ENCODE assay signal across 21 cellular contexts in the genomic region with DNA sequence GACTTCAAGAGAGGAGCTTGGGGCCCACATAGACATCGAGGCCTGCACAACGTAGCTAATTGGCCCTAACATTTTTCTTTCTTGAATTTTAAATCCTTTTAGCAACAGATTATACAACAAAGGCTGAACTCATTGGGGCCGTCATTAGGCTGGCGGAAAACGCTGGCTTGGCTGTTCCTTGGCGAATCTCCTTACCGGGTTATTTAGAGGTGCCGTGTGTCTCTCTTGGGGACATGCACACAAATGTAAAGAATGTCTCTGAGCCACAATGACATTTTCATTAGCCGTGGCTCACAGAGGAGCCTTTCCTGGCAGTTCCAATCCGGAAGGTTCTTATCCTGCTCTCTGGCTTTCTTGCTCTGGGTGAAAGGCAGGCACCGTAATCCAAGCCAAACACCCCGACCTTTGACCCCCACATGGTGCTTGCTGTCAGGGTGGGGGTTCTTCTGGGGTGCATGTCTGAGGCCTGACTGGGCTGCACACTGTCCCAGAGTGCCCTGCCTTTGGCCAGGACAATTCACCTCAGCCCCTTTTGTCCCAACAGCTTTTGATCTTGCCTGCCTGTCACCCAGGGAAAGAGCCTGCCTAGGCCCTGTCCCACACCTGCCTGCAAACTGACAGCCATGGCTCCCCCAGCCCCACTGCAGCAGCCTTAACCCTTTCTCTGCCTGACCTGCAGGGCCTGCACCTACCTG. TPM values are rescaled to one million over a fixed set of nuclear protein-coding genes. Genes with fewer than 3 reads are reported as not detected.
DNase-seq lines count a peak whose midpoint lies in the region; ATAC-seq, FAIRE-seq and TF ChIP-seq lines count a peak whose summit lies in the region.
"Had no signal": no experiment of that assay in that cellular context is flagged by ENCODE, and none has a peak within 500 bp of the region (broad histone marks: within the 10 kb centered on the region; RNA-seq: fewer than 3 reads in every experiment).

No MANE protein-coding gene starts in this region.

- no peak overlapping the region for H3K4ac ChIP-seq in mesendoderm (ENCODE audit: low read depth, low read length)

- no peaks in the 10 kb centered on the region for H3K79me2 ChIP-seq in mesendoderm (ENCODE audit: control insufficient read depth, insufficient read depth, low read length)

- H3K27me3 ChIP-seq in colonic mucosa (no peaks in the 10 kb centered on the region), mesendoderm (ENCODE audit: insufficient read depth, low read length, poor library complexity) (no peaks in the 10 kb centered on the region), small intestine (ENCODE audit: control insufficient read depth in 2 of 2, insufficient read depth in 2 of 2, low read length in 2 of 2) (no peaks in the 10 kb centered on the region)
- H3K27me3 ChIP-seq: Peyer's patch had no signal

- H3K56ac ChIP-seq in mesendoderm (ENCODE audit: low read length) = peak overlapping the region; percentile 15

- H2BK120ac ChIP-seq in mesendoderm (ENCODE audit: low read depth, low read length) = no peak overlapping the region

- ATAC-seq in GM19328 (IDR thresholded peaks at IDR 0.05; ENCODE audit: unreplicated experiment) = no peak
- ATAC-seq: GM12878 had no signal

- no peaks in the 10 kb centered on the region for H3K4me1 ChIP-seq in colonic mucosa
- no peaks in the 10 kb centered on the region for H3K4me1 ChIP-seq in mesendoderm (ENCODE audit: control insufficient read depth, low read depth, low read length)
- H3K4me1 ChIP-seq in small intestine (ENCODE audit: control insufficient read depth in 2 of 2, insufficient read depth in 1 of 2, low read depth in 1 of 2, low read length in 1 of 2) = peaks cover 0 to 2% of the 10 kb centered on the region in 2 donors

- H4K5ac ChIP-seq in mesendoderm (ENCODE audit: low read length) = no peak overlapping the region

- no peak overlapping the region for H2AK5ac ChIP-seq in mesendoderm (ENCODE audit: low read length)

- no peak overlapping the region for H3K4me3 ChIP-seq in colonic mucosa
- no peak overlapping the region for H3K4me3 ChIP-seq in mesendoderm (ENCODE audit: low read length)
- no peak overlapping the region for H3K4me3 ChIP-seq in small intestine (ENCODE audit: low read depth in 1 of 2, low read length in 2 of 2)
- H3K4me3 ChIP-seq: BLaER1 treated with 17β-estradiol and CSF1 and Interleukin-3, amounts not matched to agents 10 nM and 100 nM; GM12878; GM23248; Peyer's patch had no signal

- H3K23ac ChIP-seq in mesendoderm (ENCODE audit: low read length) = no peak overlapping the region

- in situ Hi-C loops in GM13976 (cut with MboI; ENCODE audit: low sequenced_read_pairs, unreplicated experiment) = no loop called here

- H2BK15ac ChIP-seq in mesendoderm (replicated peaks; ENCODE audit: low read depth) = no peak overlapping the region

- H3K27ac ChIP-seq in colonic mucosa (no peak overlapping the region), mesendoderm (ENCODE audit: low read depth, low read length) (no peak overlapping the region), small intestine (ENCODE audit: low read depth in 1 of 2, low read length in 1 of 2) (peak overlapping the region in 1 of 2 donors; percentile 46)
- H3K27ac ChIP-seq: 22Rv1; BLaER1 treated with 17β-estradiol and CSF1 and Interleukin-3, amounts not matched to agents 10 nM and 100 nM; GM23248 had no signal

- WGBS in mesendoderm (ENCODE audit: extremely low coverage, insufficient coverage, low lambda C conversion rate) = no CpG with 5 or more reads among the region's 12 CpGs
- 23 to 61% (median 43%) methylated on average over 12 of the region's 12 CpGs for WGBS in small intestine, 3 donors

- no peak overlapping the region for H3K9ac ChIP-seq in colonic mucosa (ENCODE audit: low read depth in 2 of 2, low read length in 2 of 2)
- H3K9ac ChIP-seq in mesendoderm (ENCODE audit: low read length) = no peak overlapping the region
- H3K9ac ChIP-seq: BLaER1 treated with 17β-estradiol and CSF1 and Interleukin-3, amounts not matched to agents 10 nM and 100 nM; GM23248 had no signal

- no peak overlapping the region for H3K4me2 ChIP-seq in mesendoderm (ENCODE audit: low read length)
- H3K4me2 ChIP-seq: BLaER1 treated with 17β-estradiol and CSF1 and Interleukin-3, amounts not matched to agents 10 nM and 100 nM had no signal

- H4K8ac ChIP-seq in mesendoderm (ENCODE audit: low read depth, low read length) = no peak overlapping the region

- intact Hi-C loops in colonic mucosa (cut with DNase I) = no loop called here

- no peaks in the 10 kb centered on the region for H3K9me3 ChIP-seq in colonic mucosa
- no peaks in the 10 kb centered on the region for H3K9me3 ChIP-seq in small intestine (ENCODE audit: control insufficient read depth, low read depth)
- H3K9me3 ChIP-seq: Peyer's patch had no signal

- H3K36me3 ChIP-seq in colonic mucosa = no peaks in the 10 kb centered on the region
- no peaks in the 10 kb centered on the region for H3K36me3 ChIP-seq in mesendoderm (ENCODE audit: control insufficient read depth, insufficient read depth, low read length)
- no peaks in the 10 kb centered on the region for H3K36me3 ChIP-seq in small intestine (ENCODE audit: control insufficient read depth in 2 of 2, insufficient read depth in 2 of 2, low read length in 2 of 2)
- H3K36me3 ChIP-seq: BLaER1 treated with 17β-estradiol and CSF1 and Interleukin-3, amounts not matched to agents 10 nM and 100 nM; Peyer's patch had no signal

- no peak for TF ChIP-seq CTCF in colonic mucosa (IDR thresholded peaks at IDR 0.05)
- TF ChIP-seq CTCF in GM13976 (IDR thresholded peaks at IDR 0.05; ENCODE audit: borderline replicate concordance, control extremely low read depth, extremely low read depth, insufficient read depth, missing control alignments) = no peak

- H2BK5ac ChIP-seq in mesendoderm (ENCODE audit: low read length) = no peak overlapping the region

- no peak for FAIRE-seq in small intestine (lab: Jason Lieb, UNC)
- FAIRE-seq: GM12878, GM19239 had no signal

- no peak overlapping the region for H3K18ac ChIP-seq in mesendoderm (ENCODE audit: low read length)

- H3K79me1 ChIP-seq in mesendoderm (ENCODE audit: low read length) = no peaks in the 10 kb centered on the region

- DNase-seq in activated CD8-positive, alpha-beta memory T cell treated with anti-CD3 and anti-CD28 coated beads, Interleukin-2, amount 50 U/mL, for 4 hours = peak; percentile 8
- no peak for DNase-seq in activated CD8-positive, alpha-beta memory T cell treated with anti-CD3 and anti-CD28 coated beads, Interleukin-2, amount 50 U/mL, for 48 hours
- DNase-seq in colonic mucosa (peak; percentile 29), mesendoderm (no peak), small intestine (peak; percentile 70), GM13976 (ENCODE audit: low spot score) (no peak), SIG-M5 (lab: John Stamatoyannopoulos, UW) (no peak)
- DNase-seq: DMS153, GM23248, NCI-H1930, NCI-H2171 treated with DMSO at 0.1 percent for 48 hours, NCI-H510A, SHP77 had no signal

RNA-seq across cellular contexts. Expression of a gene that starts 9.2 kb away (rescaled TPM):
- not detected for total RNA-seq in colonic mucosa
- polyA plus RNA-seq in mesendoderm (2013, experiment 1 of 2) = 0.25 TPM
- polyA plus RNA-seq in mesendoderm (2013, experiment 2 of 2) = 0.24 TPM
- polyA plus RNA-seq in small intestine = not detected
- total RNA-seq: GM12878, GM23248, LHCN-M2, Peyer's patch had no signal
- polyA plus RNA-seq: GM12878, GM23248, IgD-negative memory B cell had no signal

RNA-seq across cellular contexts. Expression of a gene that starts 53.3 kb away (rescaled TPM):
- total RNA-seq in colonic mucosa = not detected
- 35.9 TPM for polyA plus RNA-seq in mesendoderm (2013, experiment 1 of 2)
- 35.4 TPM for polyA plus RNA-seq in mesendoderm (2013, experiment 2 of 2)
- under 1 TPM in 1 of 3 donors, not detected in 2; 0.01 TPM for polyA plus RNA-seq in small intestine
- total RNA-seq: GM12878, GM23248, LHCN-M2, Peyer's patch had no signal
- polyA plus RNA-seq: GM12878, GM23248, IgD-negative memory B cell had no signal

Comparison
In these comparisons a context has a peak if more than half of its experiments do, and no peak if none do; other contexts are left out.
1. DNase-seq: peak in activated CD8-positive, alpha-beta memory T cell treated with anti-CD3 and anti-CD28 coated beads, Interleukin-2, amount 50 U/mL, for 4 hours (single experiment), colonic mucosa (single experiment) and small intestine (single experiment); none in activated CD8-positive, alpha-beta memory T cell treated with anti-CD3 and anti-CD28 coated beads, Interleukin-2, amount 50 U/mL, for 48 hours (single experiment), mesendoderm (single experiment), GM13976 (single experiment) and SIG-M5 (single experiment).